ENCODE assay signal across 1 cellular context in genomic region chr1:101244842-101245574, GRCh38.
TF ChIP-seq lines count a peak whose summit lies in the region.

No MANE protein-coding gene starts in this region.

TF ChIP-seq in HEK293T, 16 proteins besides CTCF, POLR2A, EP300 and RAD21 (continued from another document):
- peak; percentile 28; the same call in 1 of the 2 replicates for TF ChIP-seq PKNOX1 (IDR thresholded peaks at IDR 0.05)
- no peak for TF ChIP-seq ARNT (IDR thresholded peaks at IDR 0.05)
